ENCODE assay signal across 33 cellular contexts in genomic region chr21:29834617-29835016, GRCh38.
"Had no signal": no experiment of that assay in that cellular context is flagged by ENCODE, and none has a peak within 500 bp of the region (broad histone marks: within the 10 kb centered on the region; RNA-seq: fewer than 3 reads in every experiment).

No MANE protein-coding gene starts in this region.

- H3K36me3 ChIP-seq: ascending aorta, breast epithelium, cardiac muscle cell, esophagus squamous epithelium, WERI-Rb-1 had no signal

- H3K4me1 Mint-ChIP-seq: activated CD4-positive, alpha-beta T cell treated with anti-CD3 and anti-CD28 coated beads for 36 hours; activated CD4-positive, alpha-beta T cell treated with anti-CD3 and anti-CD28 coated beads, Interleukin-2, amount 10 ng/mL, durations not matched to agents 24 days and 14 days; activated CD8-positive, alpha-beta memory T cell treated with anti-CD3 and anti-CD28 coated beads, Interleukin-2, amount 10 ng/mL, durations not matched to agents 7 days and 5 days; activated naive CD4-positive, alpha-beta T cell treated with anti-CD3 and anti-CD28 coated beads, Interleukin-2, amount 10 ng/mL, durations not matched to agents 7 days and 5 days; activated naive CD8-positive, alpha-beta T cell treated with anti-CD3 and anti-CD28 coated beads, Interleukin-2, amount 10 ng/mL, durations not matched to agents 7 days and 5 days had no signal

- H3K27me3 Mint-ChIP-seq: activated CD4-positive, alpha-beta memory T cell treated with anti-CD3 and anti-CD28 coated beads for 36 hours; activated CD8-positive, alpha-beta memory T cell treated with anti-CD3 and anti-CD28 coated beads, Interleukin-2, amount 10 ng/mL, durations not matched to agents 7 days and 5 days; activated naive CD4-positive, alpha-beta T cell treated with anti-CD3 and anti-CD28 coated beads, Interleukin-2, amount 10 ng/mL, durations not matched to agents 7 days and 5 days; brain; effector memory CD8-positive, alpha-beta T cell had no signal

- H3K27me3 ChIP-seq: ascending aorta, breast epithelium, cardiac muscle cell, esophagus squamous epithelium had no signal

- H3K4me3 Mint-ChIP-seq: activated CD4-positive, alpha-beta memory T cell treated with anti-CD3 and anti-CD28 coated beads for 36 hours; activated CD4-positive, alpha-beta T cell treated with anti-CD3 and anti-CD28 coated beads for 36 hours; activated CD4-positive, alpha-beta T cell treated with anti-CD3 and anti-CD28 coated beads, Interleukin-2, amount 10 ng/mL, durations not matched to agents 24 days and 14 days; activated CD8-positive, alpha-beta memory T cell treated with anti-CD3 and anti-CD28 coated beads, Interleukin-2, amount 10 ng/mL, durations not matched to agents 7 days and 5 days; activated CD8-positive, alpha-beta T cell treated with anti-CD3 and anti-CD28 coated beads, Interleukin-2, amount 10 ng/mL, durations not matched to agents 7 days and 5 days; activated naive CD4-positive, alpha-beta T cell treated with anti-CD3 and anti-CD28 coated beads, Interleukin-2, amount 10 ng/mL, durations not matched to agents 7 days and 5 days; activated naive CD8-positive, alpha-beta T cell treated with anti-CD3 and anti-CD28 coated beads, Interleukin-2, amount 10 ng/mL, durations not matched to agents 7 days and 5 days; activated T-cell treated with anti-CD3 and anti-CD28 coated beads, Interleukin-2, amount 50 U/mL, for 72 hours; brain; effector memory CD8-positive, alpha-beta T cell had no signal

- H3K9me3 ChIP-seq: ascending aorta had no signal

- H3K4me1 ChIP-seq: ascending aorta, breast epithelium, esophagus squamous epithelium had no signal

- H3K27ac Mint-ChIP-seq: activated CD4-positive, alpha-beta memory T cell treated with anti-CD3 and anti-CD28 coated beads for 36 hours; activated CD4-positive, alpha-beta T cell treated with anti-CD3 and anti-CD28 coated beads for 36 hours; activated CD4-positive, alpha-beta T cell treated with anti-CD3 and anti-CD28 coated beads, Interleukin-2, amount 10 ng/mL, durations not matched to agents 24 days and 14 days; activated CD8-positive, alpha-beta memory T cell treated with anti-CD3 and anti-CD28 coated beads, Interleukin-2, amount 10 ng/mL, durations not matched to agents 7 days and 5 days; activated CD8-positive, alpha-beta T cell treated with anti-CD3 and anti-CD28 coated beads, Interleukin-2, amount 10 ng/mL, durations not matched to agents 7 days and 5 days; activated naive CD4-positive, alpha-beta T cell treated with anti-CD3 and anti-CD28 coated beads, Interleukin-2, amount 10 ng/mL, durations not matched to agents 7 days and 5 days; activated naive CD4-positive, alpha-beta T cell treated with anti-CD3 and anti-CD28 coated beads, Interleukin-2, amount 50 U/mL, for 72 hours; activated naive CD8-positive, alpha-beta T cell treated with anti-CD3 and anti-CD28 coated beads, Interleukin-2, amount 10 ng/mL, durations not matched to agents 7 days and 5 days; activated T-cell treated with anti-CD3 and anti-CD28 coated beads, Interleukin-2, amount 50 U/mL, for 72 hours; brain; effector memory CD8-positive, alpha-beta T cell had no signal

- ATAC-seq: activated CD4-positive, alpha-beta T cell treated with anti-CD3 and anti-CD28 coated beads for 36 hours; activated CD8-positive, alpha-beta memory T cell treated with anti-CD3 and anti-CD28 coated beads, Interleukin-2, amount 10 ng/mL, durations not matched to agents 7 days and 5 days; activated CD8-positive, alpha-beta T cell treated with anti-CD3 and anti-CD28 coated beads, Interleukin-2, amount 10 ng/mL, durations not matched to agents 7 days and 5 days; activated naive CD4-positive, alpha-beta T cell treated with anti-CD3 and anti-CD28 coated beads, Interleukin-2, amount 50 U/mL, for 72 hours; activated T-cell treated with anti-CD3 and anti-CD28 coated beads, Interleukin-2, amount 50 U/mL, for 72 hours; effector memory CD8-positive, alpha-beta T cell had no signal

- H3K4me3 ChIP-seq: ascending aorta, breast epithelium, cardiac muscle cell, esophagus squamous epithelium had no signal

- H3K36me3 Mint-ChIP-seq: activated CD4-positive, alpha-beta memory T cell treated with anti-CD3 and anti-CD28 coated beads for 36 hours; activated CD8-positive, alpha-beta memory T cell treated with anti-CD3 and anti-CD28 coated beads, Interleukin-2, amount 10 ng/mL, durations not matched to agents 7 days and 5 days; activated naive CD4-positive, alpha-beta T cell treated with anti-CD3 and anti-CD28 coated beads, Interleukin-2, amount 10 ng/mL, durations not matched to agents 7 days and 5 days; activated naive CD4-positive, alpha-beta T cell treated with anti-CD3 and anti-CD28 coated beads, Interleukin-2, amount 50 U/mL, for 72 hours; activated naive CD8-positive, alpha-beta T cell treated with anti-CD3 and anti-CD28 coated beads, Interleukin-2, amount 10 ng/mL, durations not matched to agents 7 days and 5 days; brain had no signal

- H3K9me3 Mint-ChIP-seq: activated CD4-positive, alpha-beta T cell treated with anti-CD3 and anti-CD28 coated beads, Interleukin-2, amount 10 ng/mL, durations not matched to agents 24 days and 14 days; activated naive CD8-positive, alpha-beta T cell treated with anti-CD3 and anti-CD28 coated beads, Interleukin-2, amount 10 ng/mL, durations not matched to agents 7 days and 5 days had no signal

- H3K27ac ChIP-seq: ascending aorta, breast epithelium, cardiac muscle cell, epithelial cell of prostate, esophagus squamous epithelium, WERI-Rb-1 had no signal

- FAIRE-seq: endothelial cell of umbilical vein had no signal

- DNase-seq: activated CD4-positive, alpha-beta memory T cell treated with anti-CD3 and anti-CD28 coated beads for 36 hours; activated CD4-positive, alpha-beta T cell treated with anti-CD3 and anti-CD28 coated beads for 36 hours; activated CD4-positive, alpha-beta T cell treated with anti-CD3 and anti-CD28 coated beads, Interleukin-2, amount 10 ng/mL, durations not matched to agents 24 days and 14 days; activated CD4-positive, CD25-positive, alpha-beta regulatory T cell; activated CD4-positive, CD25-positive, alpha-beta regulatory T cell treated with anti-CD3 and anti-CD28 coated beads, Interleukin-2, amount 50 U/mL, for 72 hours; activated CD8-positive, alpha-beta memory T cell treated with anti-CD3 and anti-CD28 coated beads, Interleukin-2, amount 10 ng/mL, durations not matched to agents 7 days and 5 days; activated CD8-positive, alpha-beta memory T cell treated with anti-CD3 and anti-CD28 coated beads, Interleukin-2, amount 50 U/mL, for 4 hours; activated CD8-positive, alpha-beta T cell treated with anti-CD3 and anti-CD28 coated beads, Interleukin-2, amount 10 ng/mL, durations not matched to agents 7 days and 5 days; activated gamma-delta T cell; activated naive CD4-positive, alpha-beta T cell; activated naive CD4-positive, alpha-beta T cell treated with anti-CD3 and anti-CD28 coated beads, Interleukin-2, amount 10 ng/mL, durations not matched to agents 7 days and 5 days; activated naive CD8-positive, alpha-beta T cell treated with anti-CD3 and anti-CD28 coated beads, Interleukin-2, amount 10 ng/mL, durations not matched to agents 7 days and 5 days; activated T-cell treated with anti-CD3 and anti-CD28 coated beads, Interleukin-2, amount 50 U/mL, for 1 hour; activated T-cell treated with anti-CD3 and anti-CD28 coated beads, Interleukin-2, amount 50 U/mL, for 72 hours; central memory CD4-positive, alpha-beta T cell; cerebellar nuclear complex; cortex of kidney; dermis blood vessel endothelial cell; effector CD4-positive, alpha-beta T cell; effector memory CD8-positive, alpha-beta T cell; esophagus squamous epithelium; foreskin melanocyte; head of caudate nucleus; hippocampal formation; T-helper 2 cell; WERI-Rb-1 had no signal
